In the genomic region with DNA sequence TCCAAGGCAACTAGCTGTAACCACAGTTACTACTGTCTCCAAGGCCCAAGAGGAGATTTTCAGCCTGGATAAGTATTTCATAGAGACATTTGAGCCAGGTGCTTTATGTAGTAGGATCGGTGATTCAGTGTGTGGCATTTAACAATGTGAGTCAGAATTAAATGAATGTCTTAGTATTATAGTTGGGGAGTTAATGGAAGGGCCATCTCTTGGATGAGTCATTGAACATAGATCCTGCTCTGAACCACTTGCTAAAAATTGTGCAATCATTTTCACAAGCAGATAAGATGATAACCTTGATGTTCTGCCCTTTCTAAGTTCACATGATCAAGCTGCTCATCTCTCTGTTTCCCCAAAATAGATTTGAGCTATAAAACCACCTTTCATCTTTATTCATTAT, we compare ENCODE assay signal across 10 cellular contexts.
DNase-seq lines count a peak whose midpoint lies in the region; ATAC-seq and TF ChIP-seq lines count a peak whose summit lies in the region.
"Had no signal": no experiment of that assay in that cellular context is flagged by ENCODE, and none has a peak within 500 bp of the region (broad histone marks: within the 10 kb centered on the region; RNA-seq: fewer than 3 reads in every experiment).

No MANE protein-coding gene starts in this region.

- H3K4me3 ChIP-seq in astrocyte of the spinal cord (ENCODE audit: low read depth, low read length), result no peak overlapping the region
- no peak overlapping the region for H3K4me3 ChIP-seq in naive thymus-derived CD4-positive, alpha-beta T cell (ENCODE audit: low read length)
- H3K4me3 ChIP-seq: Peyer's patch had no signal

- no peak overlapping the region for H3K27ac Mint-ChIP-seq in naive thymus-derived CD4-positive, alpha-beta T cell
- H3K27ac Mint-ChIP-seq in nephron progenitor cell, result no peak overlapping the region
- H3K27ac Mint-ChIP-seq in activated T-helper 1 cell treated with anti-CD3 and anti-CD28 coated beads, Interleukin-12 subunit alpha, Interleukin-12 subunit beta, Interleukin-2, Interleukin-4 antibody, amounts not matched to agents 30 ng/mL and 10 ng/mL and 1 ng/mL, durations not matched to agents 14 hours and 24 hours and 36 hours, result no peak overlapping the region
- H3K27ac Mint-ChIP-seq: activated naive CD8-positive, alpha-beta T cell had no signal

- intact Hi-C loops in naive thymus-derived CD4-positive, alpha-beta T cell (cut with micrococcal nuclease), result no loop called here
- intact Hi-C loops in activated T-helper 1 cell treated with anti-CD3 and anti-CD28 coated beads, Interleukin-12 subunit alpha, Interleukin-12 subunit beta, Interleukin-2, Interleukin-4 antibody, amounts not matched to agents 30 ng/mL and 10 ng/mL and 1 ng/mL, durations not matched to agents 14 hours and 24 hours and 36 hours (cut with micrococcal nuclease), result no loop called here

- peaks cover 0 to 3% (median 0%) of the 10 kb centered on the region in 11 donors for H3K9me3 Mint-ChIP-seq in naive thymus-derived CD4-positive, alpha-beta T cell
- peaks cover 4% of the 10 kb centered on the region for H3K9me3 Mint-ChIP-seq in nephron progenitor cell
- no peaks in the 10 kb centered on the region for H3K9me3 Mint-ChIP-seq in activated T-helper 1 cell treated with anti-CD3 and anti-CD28 coated beads, Interleukin-12 subunit alpha, Interleukin-12 subunit beta, Interleukin-2, Interleukin-4 antibody, amounts not matched to agents 30 ng/mL and 10 ng/mL and 1 ng/mL, durations not matched to agents 14 hours and 24 hours and 36 hours

- H3K27me3 Mint-ChIP-seq in naive thymus-derived CD4-positive, alpha-beta T cell, result peaks cover 0 to 13% (median 5%) of the 10 kb centered on the region in 5 donors
- no peaks in the 10 kb centered on the region for H3K27me3 Mint-ChIP-seq in nephron progenitor cell (ENCODE audit: low read depth, poor library complexity)
- H3K27me3 Mint-ChIP-seq in activated T-helper 1 cell treated with anti-CD3 and anti-CD28 coated beads, Interleukin-12 subunit alpha, Interleukin-12 subunit beta, Interleukin-2, Interleukin-4 antibody, amounts not matched to agents 30 ng/mL and 10 ng/mL and 1 ng/mL, durations not matched to agents 14 hours and 24 hours and 36 hours (ENCODE audit: insufficient read depth), result no peaks in the 10 kb centered on the region
- H3K27me3 Mint-ChIP-seq: activated naive CD8-positive, alpha-beta T cell had no signal

- H3K4me3 Mint-ChIP-seq in naive thymus-derived CD4-positive, alpha-beta T cell, result no peak overlapping the region
- H3K4me3 Mint-ChIP-seq in nephron progenitor cell, result no peak overlapping the region
- no peak overlapping the region for H3K4me3 Mint-ChIP-seq in activated T-helper 1 cell treated with anti-CD3 and anti-CD28 coated beads, Interleukin-12 subunit alpha, Interleukin-12 subunit beta, Interleukin-2, Interleukin-4 antibody, amounts not matched to agents 30 ng/mL and 10 ng/mL and 1 ng/mL, durations not matched to agents 14 hours and 24 hours and 36 hours
- H3K4me3 Mint-ChIP-seq: activated naive CD8-positive, alpha-beta T cell had no signal

- in situ Hi-C loops in astrocyte of the spinal cord (cut with HindIII; ENCODE audit: low sequenced_read_pairs), result no loop called here

- CTCF ChIA-PET in naive thymus-derived CD4-positive, alpha-beta T cell (lab: Charles Lee), result no interaction called here

- H3K36me3 ChIP-seq in naive thymus-derived CD4-positive, alpha-beta T cell (ENCODE audit: control insufficient read depth in 2 of 3, insufficient read depth in 3 of 3, low read length in 3 of 3), result no peaks in the 10 kb centered on the region
- H3K36me3 ChIP-seq: Peyer's patch had no signal

- no peaks in the 10 kb centered on the region for H3K36me3 Mint-ChIP-seq in naive thymus-derived CD4-positive, alpha-beta T cell
- no peaks in the 10 kb centered on the region for H3K36me3 Mint-ChIP-seq in nephron progenitor cell (ENCODE audit: low read depth)
- H3K36me3 Mint-ChIP-seq in activated T-helper 1 cell treated with anti-CD3 and anti-CD28 coated beads, Interleukin-12 subunit alpha, Interleukin-12 subunit beta, Interleukin-2, Interleukin-4 antibody, amounts not matched to agents 30 ng/mL and 10 ng/mL and 1 ng/mL, durations not matched to agents 14 hours and 24 hours and 36 hours (ENCODE audit: low read depth), result no peaks in the 10 kb centered on the region
- H3K36me3 Mint-ChIP-seq: activated naive CD8-positive, alpha-beta T cell had no signal

- H3K9me3 ChIP-seq in naive thymus-derived CD4-positive, alpha-beta T cell (ENCODE audit: control insufficient read depth in 2 of 3, low read length in 3 of 3), result no peaks in the 10 kb centered on the region
- H3K9me3 ChIP-seq: Peyer's patch had no signal

- H3K4me1 Mint-ChIP-seq in naive thymus-derived CD4-positive, alpha-beta T cell, result peaks cover 0 to 5% (median 0%) of the 10 kb centered on the region in 7 donors
- H3K4me1 Mint-ChIP-seq in nephron progenitor cell, result peaks cover 8% of the 10 kb centered on the region
- H3K4me1 Mint-ChIP-seq in activated T-helper 1 cell treated with anti-CD3 and anti-CD28 coated beads, Interleukin-12 subunit alpha, Interleukin-12 subunit beta, Interleukin-2, Interleukin-4 antibody, amounts not matched to agents 30 ng/mL and 10 ng/mL and 1 ng/mL, durations not matched to agents 14 hours and 24 hours and 36 hours (ENCODE audit: low read depth), result no peaks in the 10 kb centered on the region

- POLR2A ChIA-PET in naive thymus-derived CD4-positive, alpha-beta T cell (lab: Charles Lee), result no interaction called here

- peak; percentile 85 for DNase-seq in Daoy (ENCODE audit: low read depth)
- peak; percentile 87 for DNase-seq in MV-4-11 (lab: John Stamatoyannopoulos, UW)
- DNase-seq in astrocyte of the spinal cord (ENCODE audit: low read depth, low spot score), result peak; percentile 94
- no peak for DNase-seq in naive thymus-derived CD4-positive, alpha-beta T cell
- DNase-seq in nephron progenitor cell, result no peak
- no peak for DNase-seq in nucleus accumbens (lab: John Stamatoyannopoulos, UW)
- DNase-seq in activated T-helper 1 cell treated with anti-CD3 and anti-CD28 coated beads, Interleukin-12 subunit alpha, Interleukin-12 subunit beta, Interleukin-2, Interleukin-4 antibody, amounts not matched to agents 30 ng/mL and 10 ng/mL and 1 ng/mL, durations not matched to agents 14 hours and 24 hours and 36 hours (ENCODE audit: low spot score), result no peak
- DNase-seq in cerebellar nuclear complex (lab: John Stamatoyannopoulos, UW), result no peak
- DNase-seq: Peyer's patch had no signal

- TF ChIP-seq CTCF in astrocyte of the spinal cord (IDR thresholded peaks at IDR 0.05; ENCODE audit: low read depth, low read length) (no peak), nephron progenitor cell (IDR thresholded peaks at IDR 0.05) (no peak)

- ATAC-seq in naive thymus-derived CD4-positive, alpha-beta T cell, result peak; percentile 65

- H3K4me1 ChIP-seq in naive thymus-derived CD4-positive, alpha-beta T cell (ENCODE audit: control insufficient read depth in 2 of 2, insufficient read depth in 2 of 2, low read length in 2 of 2), result no peaks in the 10 kb centered on the region
- H3K4me1 ChIP-seq: Peyer's patch had no signal

- H3K27me3 ChIP-seq in naive thymus-derived CD4-positive, alpha-beta T cell (ENCODE audit: control insufficient read depth in 2 of 2, insufficient read depth in 2 of 2, low read length in 2 of 2), result no peaks in the 10 kb centered on the region
- H3K27me3 ChIP-seq: Peyer's patch had no signal

- no peak overlapping the region for H3K27ac ChIP-seq in naive thymus-derived CD4-positive, alpha-beta T cell (ENCODE audit: low read depth, low read length)

Comparison
In these comparisons a context has a peak if more than half of its experiments do, and no peak if none do; other contexts are left out.
1. DNase-seq: peak in Daoy (single experiment), MV-4-11 (single experiment) and astrocyte of the spinal cord (single experiment); none in naive thymus-derived CD4-positive, alpha-beta T cell (0 of 9), nephron progenitor cell (single experiment), nucleus accumbens (0 of 56), activated T-helper 1 cell treated with anti-CD3 and anti-CD28 coated beads, Interleukin-12 subunit alpha, Interleukin-12 subunit beta, Interleukin-2, Interleukin-4 antibody, amounts not matched to agents 30 ng/mL and 10 ng/mL and 1 ng/mL, durations not matched to agents 14 hours and 24 hours and 36 hours (single experiment) and cerebellar nuclear complex (0 of 2).